ENCODE assay signal across 24 cellular contexts in genomic region chr4:832108-832507, GRCh38. TPM values are rescaled to one million over a fixed set of nuclear protein-coding genes. Genes with fewer than 3 reads are reported as not detected.
"Had no signal": no experiment of that assay in that cellular context is flagged by ENCODE, and none has a peak within 500 bp of the region (broad histone marks: within the 10 kb centered on the region; RNA-seq: fewer than 3 reads in every experiment).

No MANE protein-coding gene starts in this region.

- H3K4me1 ChIP-seq: neural progenitor cell, prostate gland had no signal

- H3K9me3 ChIP-seq: prostate gland, right atrium auricular region, thyroid gland had no signal

- H3K4me3 ChIP-seq: esophagus squamous epithelium, heart right ventricle, neural progenitor cell, prostate gland, right atrium auricular region, smooth muscle cell, stomach, thyroid gland had no signal

- H3K36me3 ChIP-seq: esophagus squamous epithelium, heart right ventricle, neural progenitor cell, prostate gland, right atrium auricular region, stomach, thyroid gland had no signal

- ATAC-seq: effector memory CD8-positive, alpha-beta T cell; heart right ventricle; left lobe of liver; sciatic nerve; stimulated activated effector memory CD8-positive, alpha-beta T cell treated with anti-CD3 and anti-CD28 coated beads, Interleukin-12 subunit alpha, Interleukin-12 subunit beta, amount 100 ng/mL, for 72 hours had no signal

- DNase-seq: cortex of kidney; effector memory CD8-positive, alpha-beta T cell; erythroblast; esophagus squamous epithelium; foreskin melanocyte; glutamatergic neuron; heart right ventricle; hippocampal formation; islet precursor cell; nucleus accumbens; stimulated activated CD4-positive, alpha-beta T cell treated with anti-CD3 and anti-CD28 coated beads, Interleukin-2, amount 100 ng/mL, for 24 hours; stimulated activated CD4-positive, alpha-beta T cell treated with anti-CD3 and anti-CD28 coated beads, Interleukin-4, amount 100 ng/mL, for 24 hours; stimulated activated naive CD4-positive, alpha-beta T cell treated with Interleukin-2 at 50 U/mL for 16 hours; stomach; thyroid gland; trophoblast cell had no signal

- H3K27ac ChIP-seq: esophagus squamous epithelium, heart right ventricle, neural progenitor cell, prostate gland, right atrium auricular region, stomach, thyroid gland had no signal

- H3K27me3 ChIP-seq: thyroid gland had no signal

RNA-seq across cellular contexts. Expression of gene CPLX1, which starts 6.2 kb away (rescaled TPM):
- total RNA-seq: osteocyte, smooth muscle cell had no signal
- polyA plus RNA-seq: smooth muscle cell had no signal
